In genomic region chr7:128387216-128387615, GRCh38 we compare ENCODE assay signal across 2 cellular contexts.
TF ChIP-seq lines count a peak whose summit lies in the region.

No MANE protein-coding gene starts in this region.

TF ChIP-seq in GM23338, 12 proteins besides CTCF, POLR2A, EP300 and RAD21:
- TF ChIP-seq REST (IDR thresholded peaks at IDR 0.05; ENCODE audit: unreplicated experiment) = no peak
- TF ChIP-seq POLR2AphosphoS5 (IDR thresholded peaks at IDR 0.05; ENCODE audit: low read depth) = no peak
- TF ChIP-seq STAT1 (IDR thresholded peaks at IDR 0.05; ENCODE audit: unreplicated experiment) = no peak
- TF ChIP-seq EZH2phosphoT487 (IDR thresholded peaks at IDR 0.05; ENCODE audit: unreplicated experiment) = no peak
- TF ChIP-seq ETS1 (IDR thresholded peaks at IDR 0.05) = no peak
- no peak for TF ChIP-seq JUNB (IDR thresholded peaks at IDR 0.05; ENCODE audit: unreplicated experiment)
TF ChIP-seq in GM23338: peak in this region for 0.

TF ChIP-seq in SK-N-SH, 30 proteins besides CTCF, POLR2A, EP300 and RAD21:
- TF ChIP-seq FOXM1 (IDR thresholded peaks at IDR 0.05; ENCODE audit: low read depth) = no peak
- peak; percentile 34 for TF ChIP-seq SMC3 (IDR thresholded peaks at IDR 0.05; ENCODE audit: low read depth, low read length)
